ENCODE assay signal across 1 cellular context in genomic region chr10:96310359-96310669, GRCh38.
TF ChIP-seq lines count a peak whose summit lies in the region.

No MANE protein-coding gene starts in this region.

TF ChIP-seq in H1, 55 proteins besides CTCF, POLR2A, EP300 and RAD21:
- TF ChIP-seq ATF2 (IDR thresholded peaks at IDR 0.05; ENCODE audit: low read length) (no peak), TAF1 (IDR thresholded peaks at IDR 0.05; ENCODE audit: low read depth, low read length) (0 out of 2 replicates have a peak, but pooled peaks have one; percentile 21)
